Comparison of ENCODE assay signal across 1 cellular context in genomic region chr9:131624636-131625241, GRCh38.
TF ChIP-seq lines count a peak whose summit lies in the region.

No MANE protein-coding gene starts in this region.

TF ChIP-seq in HEK293, 187 proteins besides CTCF, POLR2A, EP300 and RAD21 (continued from another document):
- TF ChIP-seq ZNF791 (tag by site-specific recombination; IDR thresholded peaks at IDR 0.05) (no peak), KLF10 (tag by site-specific recombination; IDR thresholded peaks at IDR 0.05) (peak; percentile 81), SP7 (tag by site-specific recombination; IDR thresholded peaks at IDR 0.05) (peak; percentile 88), GLI4 (tag by site-specific recombination; IDR thresholded peaks at IDR 0.05) (no peak), ZNF24 (tag by site-specific recombination; IDR thresholded peaks at IDR 0.05) (peak; percentile 57; the same call in 1 of the 2 replicates), ZNF677 (tag by site-specific recombination; IDR thresholded peaks at IDR 0.05) (no peak), ZNF658 (tag by site-specific recombination; IDR thresholded peaks at IDR 0.05) (no peak), ZNF391 (tag by site-specific recombination; IDR thresholded peaks at IDR 0.05; ENCODE audit: borderline replicate concordance, low read depth) (0 out of 2 replicates have a peak, but pooled peaks have one; percentile 9), ZBTB21 (tag by site-specific recombination; IDR thresholded peaks at IDR 0.05) (peak; percentile 97), ZNF266 (tag by site-specific recombination; IDR thresholded peaks at IDR 0.05; ENCODE audit: low read depth) (no peak), KLF8 (tag by site-specific recombination; IDR thresholded peaks at IDR 0.05) (0 out of 2 replicates have a peak, but pooled peaks have one; percentile 16), KLF16 (tag by site-specific recombination; IDR thresholded peaks at IDR 0.05) (peak; percentile 54; the same call in 1 of the 2 replicates), ZFHX2 (tag by site-specific recombination; conservative IDR thresholded peaks at IDR 0.05) (peak; percentile 77), ZNF629 (tag by site-specific recombination; IDR thresholded peaks at IDR 0.05) (peak; percentile 95), ZNF558 (tag by site-specific recombination; IDR thresholded peaks at IDR 0.05) (0 out of 2 replicates have a peak, but pooled peaks have one; percentile 10), ZEB2 (tag by site-specific recombination; IDR thresholded peaks at IDR 0.05) (peak; percentile 61; the same call in 1 of the 2 replicates), ZNF324 (tag by site-specific recombination; IDR thresholded peaks at IDR 0.05) (0 out of 2 replicates have a peak, but pooled peaks have one; percentile 56), ZNF311 (tag by site-specific recombination; IDR thresholded peaks at IDR 0.05; ENCODE audit: borderline replicate concordance) (no peak), ZNF121 (tag by site-specific recombination; IDR thresholded peaks at IDR 0.05) (no peak), ELK4 (IDR thresholded peaks at IDR 0.05; ENCODE audit: borderline replicate concordance, low read depth, low read length) (no peak), ZBTB48 (tag by site-specific recombination; IDR thresholded peaks at IDR 0.05) (peak; percentile 68; the same call in 1 of the 2 replicates)
- TF ChIP-seq, protein P1, sequence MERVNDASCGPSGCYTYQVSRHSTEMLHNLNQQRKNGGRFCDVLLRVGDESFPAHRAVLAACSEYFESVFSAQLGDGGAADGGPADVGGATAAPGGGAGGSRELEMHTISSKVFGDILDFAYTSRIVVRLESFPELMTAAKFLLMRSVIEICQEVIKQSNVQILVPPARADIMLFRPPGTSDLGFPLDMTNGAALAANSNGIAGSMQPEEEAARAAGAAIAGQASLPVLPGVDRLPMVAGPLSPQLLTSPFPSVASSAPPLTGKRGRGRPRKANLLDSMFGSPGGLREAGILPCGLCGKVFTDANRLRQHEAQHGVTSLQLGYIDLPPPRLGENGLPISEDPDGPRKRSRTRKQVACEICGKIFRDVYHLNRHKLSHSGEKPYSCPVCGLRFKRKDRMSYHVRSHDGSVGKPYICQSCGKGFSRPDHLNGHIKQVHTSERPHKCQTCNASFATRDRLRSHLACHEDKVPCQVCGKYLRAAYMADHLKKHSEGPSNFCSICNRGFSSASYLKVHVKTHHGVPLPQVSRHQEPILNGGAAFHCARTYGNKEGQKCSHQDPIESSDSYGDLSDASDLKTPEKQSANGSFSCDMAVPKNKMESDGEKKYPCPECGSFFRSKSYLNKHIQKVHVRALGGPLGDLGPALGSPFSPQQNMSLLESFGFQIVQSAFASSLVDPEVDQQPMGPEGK (tag by site-specific recombination; IDR thresholded peaks at IDR 0.05), result peak; percentile 81
